In genomic region chr9:113875420-113875916, GRCh38 we compare ENCODE assay signal across 8 cellular contexts. TPM values are rescaled to one million over a fixed set of nuclear protein-coding genes. Genes with fewer than 3 reads are reported as not detected.
DNase-seq lines count a peak whose midpoint lies in the region; ATAC-seq and TF ChIP-seq lines count a peak whose summit lies in the region.

No MANE protein-coding gene starts in this region.

- H3K4me1 Mint-ChIP-seq in dendritic cell treated with granulocyte-macrophage colony-stimulating factor and Interleukin-4, amounts not matched to agents 40 ng/mL and 50 ng/mL, for 4 days (ENCODE audit: low read depth) = peaks cover 10% of the 10 kb centered on the region
- peaks cover 22% of the 10 kb centered on the region for H3K4me1 Mint-ChIP-seq in neural progenitor cell

- no peaks in the 10 kb centered on the region for H3K9me3 ChIP-seq in BLaER1
- no peaks in the 10 kb centered on the region for H3K9me3 ChIP-seq in MG63
- H3K9me3 ChIP-seq in neural progenitor cell (ENCODE audit: low read depth) = no peaks in the 10 kb centered on the region

- peak overlapping the region; percentile 56 for H3K4me3 Mint-ChIP-seq in dendritic cell treated with granulocyte-macrophage colony-stimulating factor and Interleukin-4, amounts not matched to agents 40 ng/mL and 50 ng/mL, for 4 days
- peak overlapping the region; percentile 83 for H3K4me3 Mint-ChIP-seq in neural progenitor cell

- H4K20me1 ChIP-seq in BLaER1 (peaks cover 2% of the 10 kb centered on the region; the same call in 1 of the 2 replicates), neural progenitor cell (ENCODE audit: low read depth) (peaks cover 11% of the 10 kb centered on the region)

- peaks cover 9% of the 10 kb centered on the region for H3F3A ChIP-seq in neural progenitor cell (ENCODE audit: low read depth)

- no peak for ATAC-seq in GM21737 (IDR thresholded peaks at IDR 0.05; ENCODE audit: unreplicated experiment)

- H3K36me3 ChIP-seq in BLaER1 (0 out of 2 replicates have a peak, but pooled peaks cover 4% of the 10 kb centered on the region), MG63 (no peaks in the 10 kb centered on the region), neural progenitor cell (no peaks in the 10 kb centered on the region)

- DNase-seq in MG63 (no peak), neural progenitor cell (ENCODE audit: low spot score) (no peak), COLO668 (lab: John Stamatoyannopoulos, UW; ENCODE audit: unreplicated experiment) (no peak), NCI-H2029 (lab: John Stamatoyannopoulos, UW) (no peak), NCI-H82 (lab: John Stamatoyannopoulos, UW) (no peak)

- no peak overlapping the region for H3K27ac Mint-ChIP-seq in dendritic cell treated with granulocyte-macrophage colony-stimulating factor and Interleukin-4, amounts not matched to agents 40 ng/mL and 50 ng/mL, for 4 days
- H3K27ac Mint-ChIP-seq in neural progenitor cell = no peak overlapping the region

- 0 out of 2 replicates have a peak overlapping the region, but pooled peaks have one; percentile 20 for H3K27ac ChIP-seq in BLaER1
- no peak overlapping the region for H3K27ac ChIP-seq in neural progenitor cell

- H3K9ac ChIP-seq in BLaER1 = peak overlapping the region; percentile 70
- no peak overlapping the region for H3K9ac ChIP-seq in neural progenitor cell

- no peak overlapping the region for H2AFZ ChIP-seq in neural progenitor cell (replicated peaks)

- H3K79me2 ChIP-seq in neural progenitor cell (ENCODE audit: low read depth) = peaks cover 40% of the 10 kb centered on the region

- H3K4me1 ChIP-seq in BLaER1 (peaks cover 83% of the 10 kb centered on the region), neural progenitor cell (peaks cover 18% of the 10 kb centered on the region)

- TF ChIP-seq CTCF in neural progenitor cell (IDR thresholded peaks at IDR 0.05) = no peak

- H3K27me3 ChIP-seq in BLaER1 = no peaks in the 10 kb centered on the region
- no peaks in the 10 kb centered on the region for H3K27me3 ChIP-seq in MG63
- peaks cover 10% of the 10 kb centered on the region for H3K27me3 ChIP-seq in neural progenitor cell

- H3K4me3 ChIP-seq in BLaER1 = peak overlapping the region; percentile 83
- H3K4me3 ChIP-seq in MG63 = peak overlapping the region; percentile 37
- H3K4me3 ChIP-seq in neural progenitor cell = peak overlapping the region; percentile 49

- peaks cover 7% of the 10 kb centered on the region for H3K36me3 Mint-ChIP-seq in dendritic cell treated with granulocyte-macrophage colony-stimulating factor and Interleukin-4, amounts not matched to agents 40 ng/mL and 50 ng/mL, for 4 days (ENCODE audit: low read depth)
- H3K36me3 Mint-ChIP-seq in neural progenitor cell = peaks cover 9% of the 10 kb centered on the region

- H3K27me3 Mint-ChIP-seq in dendritic cell treated with granulocyte-macrophage colony-stimulating factor and Interleukin-4, amounts not matched to agents 40 ng/mL and 50 ng/mL, for 4 days = peaks cover 13% of the 10 kb centered on the region
- peaks cover 2% of the 10 kb centered on the region for H3K27me3 Mint-ChIP-seq in neural progenitor cell (ENCODE audit: insufficient read depth, low read depth)

- H3K4me2 ChIP-seq in BLaER1 (peak overlapping the region; percentile 85), neural progenitor cell (peak overlapping the region; percentile 75)

- intact Hi-C loops in dendritic cell treated with granulocyte-macrophage colony-stimulating factor and Interleukin-4, amounts not matched to agents 40 ng/mL and 50 ng/mL, for 4 days (cut with micrococcal nuclease) = no loop called here

- H3K9me3 Mint-ChIP-seq in dendritic cell treated with granulocyte-macrophage colony-stimulating factor and Interleukin-4, amounts not matched to agents 40 ng/mL and 50 ng/mL, for 4 days = no peaks in the 10 kb centered on the region
- peaks cover 7% of the 10 kb centered on the region for H3K9me3 Mint-ChIP-seq in neural progenitor cell

RNA-seq across cellular contexts. Expression of gene ZNF618, which starts 0.6 kb away (rescaled TPM):
- 3.4 and 3.6 TPM in 2 replicates for total RNA-seq in MG63 (2014; rRNA removed; shearing (Covaris generic); ENCODE audit: low replicate concordance)
- total RNA-seq in neural progenitor cell (ENCODE audit: low replicate concordance) = 10.5 and 16.9 TPM in 2 replicates
